Comparison of ENCODE assay signal across 35 cellular contexts in genomic region chr11:106474274-106474673, GRCh38.
"Had no signal": no experiment of that assay in that cellular context is flagged by ENCODE, and none has a peak within 500 bp of the region (broad histone marks: within the 10 kb centered on the region; RNA-seq: fewer than 3 reads in every experiment).

No MANE protein-coding gene starts in this region.

- H3K36me3 ChIP-seq: MG63 had no signal

- H3K27me3 ChIP-seq: MG63 had no signal

- DNase-seq: Karpas-422, Kasumi-1, MG63, MM.1S, MV-4-11, NCI-H1048, NCI-H1092, NCI-H1092 treated with DMSO at 0.1 percent for 48 hours, NCI-H1105, NCI-H1105 treated with DMSO at 0.1 percent for 48 hours, NCI-H1417, NCI-H1417 treated with DMSO at 0.1 percent for 48 hours, NCI-H1436, NCI-H1436 treated with DMSO at 0.1 percent for 48 hours, NCI-H146, NCI-H1694, NCI-H1694 treated with DMSO at 0.1 percent for 48 hours, NCI-H187, NCI-H187 treated with DMSO at 0.1 percent for 48 hours, NCI-H1930, NCI-H2029, NCI-H2029 treated with DMSO at 0.1 percent for 48 hours, NCI-H2081, NCI-H2081 treated with DMSO at 0.1 percent for 48 hours, NCI-H2107, NCI-H2171, NCI-H2171 treated with DMSO at 0.1 percent for 48 hours, NCI-H226, NCI-H345, NCI-H446, NCI-H446 treated with DMSO at 0.1 percent for 48 hours, NCI-H510A, NCI-H510A treated with DMSO at 0.1 percent for 48 hours, NCI-H524, NCI-H524 treated with DMSO at 0.1 percent for 48 hours had no signal

- H3K4me3 ChIP-seq: MG63 had no signal
